ENCODE assay signal across 1 cellular context in genomic region chr6:31158140-31158862, GRCh38.
TF ChIP-seq lines count a peak whose summit lies in the region.

TSS of gene TCF19 (plus strand) at chr6:31158589. CDS start at chr6:31159470, 881 bp downstream.

TF ChIP-seq in HepG2, 621 proteins besides CTCF, POLR2A, EP300 and RAD21 (continued from another document and continues in another):
- TF ChIP-seq CBX5 (CRISPR knock-in tag; IDR thresholded peaks at IDR 0.05; ENCODE audit: borderline replicate concordance), result 0 out of 2 replicates have a peak, but pooled peaks have one; percentile 13
- peak; percentile 100 for TF ChIP-seq E2F1 (CRISPR knock-in tag; IDR thresholded peaks at IDR 0.05)
- TF ChIP-seq MED8 (CRISPR knock-in tag; IDR thresholded peaks at IDR 0.05; ENCODE audit: insufficient replicate concordance), result no peak
- no peak for TF ChIP-seq ZFYVE20 (CRISPR knock-in tag; IDR thresholded peaks at IDR 0.05; ENCODE audit: borderline replicate concordance, low read depth)
- TF ChIP-seq GPBP1L1 (CRISPR knock-in tag; IDR thresholded peaks at IDR 0.05), result no peak
- TF ChIP-seq TOE1 (CRISPR knock-in tag; IDR thresholded peaks at IDR 0.05), result no peak
- TF ChIP-seq YEATS4 (CRISPR knock-in tag; IDR thresholded peaks at IDR 0.05; ENCODE audit: borderline replicate concordance), result no peak
- no peak for TF ChIP-seq ATF5 (CRISPR knock-in tag; IDR thresholded peaks at IDR 0.05; ENCODE audit: low read depth)
- TF ChIP-seq ZNF44 (CRISPR knock-in tag; IDR thresholded peaks at IDR 0.05), result no peak; the same call in 1 of the 2 replicates
- peak; percentile 95 for TF ChIP-seq IRX3 (CRISPR knock-in tag; IDR thresholded peaks at IDR 0.05; ENCODE audit: borderline replicate concordance, low read depth)
- no peak for TF ChIP-seq NR2F1 (CRISPR knock-in tag; IDR thresholded peaks at IDR 0.05)
- peak; percentile 16 for TF ChIP-seq U2AF1 (optimal IDR thresholded peaks at IDR 0.05; ENCODE audit: low read depth, low read length)
- no peak for TF ChIP-seq ZFP41 (CRISPR knock-in tag; IDR thresholded peaks at IDR 0.05; ENCODE audit: borderline replicate concordance)
- no peak for TF ChIP-seq ZNF33A (CRISPR knock-in tag; IDR thresholded peaks at IDR 0.05; ENCODE audit: borderline replicate concordance)
- no peak for TF ChIP-seq CCAR2 (optimal IDR thresholded peaks at IDR 0.05; ENCODE audit: low read depth, low read length)
- no peak for TF ChIP-seq ZBTB20 (CRISPR knock-in tag; IDR thresholded peaks at IDR 0.05; ENCODE audit: borderline replicate concordance, low read depth)
- TF ChIP-seq ZNF225 (CRISPR knock-in tag; IDR thresholded peaks at IDR 0.05), result peak; percentile 62; the same call in 1 of the 2 replicates
- TF ChIP-seq JDP2 (CRISPR knock-in tag; IDR thresholded peaks at IDR 0.05; ENCODE audit: borderline replicate concordance), result no peak
- no peak for TF ChIP-seq ZBTB21 (CRISPR knock-in tag; IDR thresholded peaks at IDR 0.05)
- peak; percentile 76; the same call in 1 of the 2 replicates for TF ChIP-seq NCOR1 (IDR thresholded peaks at IDR 0.05; ENCODE audit: borderline replicate concordance, low read length)
- TF ChIP-seq NONO (IDR thresholded peaks at IDR 0.05), result no peak
- peak; percentile 67; the same call in 1 of the 2 replicates for TF ChIP-seq NONO (CRISPR knock-in tag; conservative IDR thresholded peaks at IDR 0.05)
- no peak for TF ChIP-seq ZNF512 (CRISPR knock-in tag; IDR thresholded peaks at IDR 0.05)
- peak; percentile 75 for TF ChIP-seq ASH2L (IDR thresholded peaks at IDR 0.05; ENCODE audit: insufficient read length, low read depth, low read length)
- peak; percentile 88 for TF ChIP-seq PHF21A (CRISPR knock-in tag; IDR thresholded peaks at IDR 0.05)
- no peak for TF ChIP-seq ZHX2 (IDR thresholded peaks at IDR 0.05; ENCODE audit: low read depth)
- TF ChIP-seq ZHX2 (CRISPR knock-in tag; IDR thresholded peaks at IDR 0.05; ENCODE audit: borderline replicate concordance), result no peak
- no peak for TF ChIP-seq AHDC1 (CRISPR knock-in tag; IDR thresholded peaks at IDR 0.05; ENCODE audit: borderline replicate concordance)
- no peak for TF ChIP-seq TEF (CRISPR knock-in tag; IDR thresholded peaks at IDR 0.05)
- peak; percentile 2; the same call in 1 of the 2 replicates for TF ChIP-seq ZNF83 (CRISPR knock-in tag; IDR thresholded peaks at IDR 0.05; ENCODE audit: borderline replicate concordance)
- peak; percentile 68 for TF ChIP-seq AGO1 (IDR thresholded peaks at IDR 0.05; ENCODE audit: low read depth, low read length, poor library complexity, severe bottlenecking)
- peak; percentile 86; the same call in 1 of the 2 replicates for TF ChIP-seq ZNF816 (CRISPR knock-in tag; IDR thresholded peaks at IDR 0.05; ENCODE audit: borderline replicate concordance)
- TF ChIP-seq CERS6 (CRISPR knock-in tag; IDR thresholded peaks at IDR 0.05), result no peak
- peak; percentile 55; the same call in 1 of the 2 replicates for TF ChIP-seq ZNF784 (CRISPR knock-in tag; IDR thresholded peaks at IDR 0.05; ENCODE audit: borderline replicate concordance)
- TF ChIP-seq ZNF552 (CRISPR knock-in tag; IDR thresholded peaks at IDR 0.05; ENCODE audit: borderline replicate concordance), result no peak
- no peak for TF ChIP-seq ERF (CRISPR knock-in tag; IDR thresholded peaks at IDR 0.05)
- no peak; the same call in 1 of the 2 replicates for TF ChIP-seq PITX1 (CRISPR knock-in tag; IDR thresholded peaks at IDR 0.05)
- TF ChIP-seq ZNF180 (CRISPR knock-in tag; IDR thresholded peaks at IDR 0.05; ENCODE audit: borderline replicate concordance, low read depth), result no peak
